Comparison of ENCODE assay signal across 2 cellular contexts in the genomic region with DNA sequence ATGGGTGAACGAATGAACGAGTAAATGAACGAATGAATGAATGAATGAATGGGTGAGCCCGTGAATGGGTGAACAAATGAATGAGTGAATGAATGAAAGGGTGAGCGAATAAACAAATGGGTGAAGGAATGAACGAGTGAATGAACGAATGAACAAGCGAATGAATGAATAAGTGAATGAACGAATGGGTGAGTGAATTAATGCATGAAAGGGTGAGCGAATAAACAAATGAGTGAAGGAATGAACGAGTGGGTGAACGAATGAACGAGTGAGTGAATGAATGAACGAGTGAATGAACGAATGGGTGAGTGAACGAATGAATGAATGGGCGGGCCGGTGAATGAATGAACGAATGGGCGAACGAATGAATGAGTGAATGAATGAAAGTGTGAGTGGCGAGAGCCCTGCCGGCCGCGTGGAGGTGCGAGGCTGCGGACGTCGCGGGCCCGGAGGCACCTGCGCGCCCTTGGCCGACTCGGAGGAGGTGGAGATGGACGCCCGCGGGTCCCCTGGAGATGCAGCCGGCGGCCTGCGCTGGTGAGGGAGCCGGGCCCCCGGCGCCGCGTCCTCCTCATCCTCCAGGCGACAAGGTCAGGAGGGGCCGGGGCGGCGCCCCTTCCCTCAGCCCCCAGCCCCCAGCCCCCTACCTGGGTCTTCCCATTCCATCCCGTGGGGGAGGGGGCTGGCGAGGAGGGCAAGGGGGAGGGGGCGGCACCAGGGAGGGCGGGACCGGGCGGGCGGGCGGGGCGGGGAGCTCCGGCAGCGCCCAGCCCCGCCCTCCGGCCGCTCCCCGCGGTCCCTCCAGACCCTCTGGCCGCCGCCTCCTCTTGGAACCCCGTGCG.
TF ChIP-seq lines count a peak whose summit lies in the region.

No MANE protein-coding gene starts in this region.

TF ChIP-seq in HEK293, 187 proteins besides CTCF, POLR2A, EP300 and RAD21 (continued from another document and continues in another):
- TF ChIP-seq, protein P1, sequence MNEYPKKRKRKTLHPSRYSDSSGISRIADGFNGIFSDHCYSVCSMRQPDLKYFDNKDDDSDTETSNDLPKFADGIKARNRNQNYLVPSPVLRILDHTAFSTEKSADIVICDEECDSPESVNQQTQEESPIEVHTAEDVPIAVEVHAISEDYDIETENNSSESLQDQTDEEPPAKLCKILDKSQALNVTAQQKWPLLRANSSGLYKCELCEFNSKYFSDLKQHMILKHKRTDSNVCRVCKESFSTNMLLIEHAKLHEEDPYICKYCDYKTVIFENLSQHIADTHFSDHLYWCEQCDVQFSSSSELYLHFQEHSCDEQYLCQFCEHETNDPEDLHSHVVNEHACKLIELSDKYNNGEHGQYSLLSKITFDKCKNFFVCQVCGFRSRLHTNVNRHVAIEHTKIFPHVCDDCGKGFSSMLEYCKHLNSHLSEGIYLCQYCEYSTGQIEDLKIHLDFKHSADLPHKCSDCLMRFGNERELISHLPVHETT (tag by site-specific recombination; IDR thresholded peaks at IDR 0.05) = 0 out of 2 replicates have a peak, but pooled peaks have one; percentile 60
- TF ChIP-seq, protein P2, sequence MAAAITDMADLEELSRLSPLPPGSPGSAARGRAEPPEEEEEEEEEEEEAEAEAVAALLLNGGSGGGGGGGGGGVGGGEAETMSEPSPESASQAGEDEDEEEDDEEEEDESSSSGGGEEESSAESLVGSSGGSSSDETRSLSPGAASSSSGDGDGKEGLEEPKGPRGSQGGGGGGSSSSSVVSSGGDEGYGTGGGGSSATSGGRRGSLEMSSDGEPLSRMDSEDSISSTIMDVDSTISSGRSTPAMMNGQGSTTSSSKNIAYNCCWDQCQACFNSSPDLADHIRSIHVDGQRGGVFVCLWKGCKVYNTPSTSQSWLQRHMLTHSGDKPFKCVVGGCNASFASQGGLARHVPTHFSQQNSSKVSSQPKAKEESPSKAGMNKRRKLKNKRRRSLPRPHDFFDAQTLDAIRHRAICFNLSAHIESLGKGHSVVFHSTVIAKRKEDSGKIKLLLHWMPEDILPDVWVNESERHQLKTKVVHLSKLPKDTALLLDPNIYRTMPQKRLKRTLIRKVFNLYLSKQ (tag by site-specific recombination; IDR thresholded peaks at IDR 0.05; ENCODE audit: borderline replicate concordance) = no peak
- TF ChIP-seq ZNF133 (tag by site-specific recombination; IDR thresholded peaks at IDR 0.05) (no peak), ZNF785 (tag by site-specific recombination; IDR thresholded peaks at IDR 0.05) (0 out of 2 replicates have a peak, but pooled peaks have one; percentile 33), HOXA7 (CRISPR knock-in tag; IDR thresholded peaks at IDR 0.05; ENCODE audit: borderline replicate concordance) (no peak), ZNF140 (tag by site-specific recombination; IDR thresholded peaks at IDR 0.05) (no peak), ZNF76 (tag by site-specific recombination; IDR thresholded peaks at IDR 0.05; ENCODE audit: borderline replicate concordance, low read depth) (no peak), ZNF335 (tag by site-specific recombination; conservative IDR thresholded peaks at IDR 0.05) (no peak), FEZF1 (tag by site-specific recombination; IDR thresholded peaks at IDR 0.05) (no peak), ZFP37 (tag by site-specific recombination; IDR thresholded peaks at IDR 0.05) (no peak), ZBTB7A (tag by site-specific recombination; IDR thresholded peaks at IDR 0.05; ENCODE audit: low read depth) (0 out of 2 replicates have a peak, but pooled peaks have one; percentile 58), ZNF843 (tag by site-specific recombination; IDR thresholded peaks at IDR 0.05) (peak; percentile 24; the same call in 1 of the 2 replicates), ZNF112 (tag by site-specific recombination; IDR thresholded peaks at IDR 0.05) (no peak), BCL11A (tag by site-specific recombination; IDR thresholded peaks at IDR 0.05; ENCODE audit: low read depth) (no peak), OVOL3 (tag by site-specific recombination; IDR thresholded peaks at IDR 0.05) (no peak), KLF10 (tag by site-specific recombination; IDR thresholded peaks at IDR 0.05) (no peak), ZNF596 (tag by site-specific recombination; IDR thresholded peaks at IDR 0.05) (no peak), ZFP69B (tag by site-specific recombination; IDR thresholded peaks at IDR 0.05) (0 out of 2 replicates have a peak, but pooled peaks have one; percentile 28), ZXDB (tag by site-specific recombination; IDR thresholded peaks at IDR 0.05) (peak; percentile 48), ZNF292 (tag by site-specific recombination; IDR thresholded peaks at IDR 0.05; ENCODE audit: borderline replicate concordance, low read depth) (no peak), ZNF311 (tag by site-specific recombination; IDR thresholded peaks at IDR 0.05; ENCODE audit: borderline replicate concordance) (no peak), ZNF416 (tag by site-specific recombination; IDR thresholded peaks at IDR 0.05) (no peak), ZNF426 (tag by site-specific recombination; IDR thresholded peaks at IDR 0.05) (no peak)
- TF ChIP-seq, protein P3, sequence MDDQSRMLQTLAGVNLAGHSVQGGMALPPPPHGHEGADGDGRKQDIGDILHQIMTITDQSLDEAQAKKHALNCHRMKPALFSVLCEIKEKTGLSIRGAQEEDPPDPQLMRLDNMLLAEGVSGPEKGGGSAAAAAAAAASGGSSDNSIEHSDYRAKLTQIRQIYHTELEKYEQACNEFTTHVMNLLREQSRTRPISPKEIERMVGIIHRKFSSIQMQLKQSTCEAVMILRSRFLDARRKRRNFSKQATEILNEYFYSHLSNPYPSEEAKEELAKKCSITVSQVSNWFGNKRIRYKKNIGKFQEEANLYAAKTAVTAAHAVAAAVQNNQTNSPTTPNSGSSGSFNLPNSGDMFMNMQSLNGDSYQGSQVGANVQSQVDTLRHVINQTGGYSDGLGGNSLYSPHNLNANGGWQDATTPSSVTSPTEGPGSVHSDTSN (CRISPR knock-in tag; IDR thresholded peaks at IDR 0.05) = no peak
- TF ChIP-seq, protein P4, sequence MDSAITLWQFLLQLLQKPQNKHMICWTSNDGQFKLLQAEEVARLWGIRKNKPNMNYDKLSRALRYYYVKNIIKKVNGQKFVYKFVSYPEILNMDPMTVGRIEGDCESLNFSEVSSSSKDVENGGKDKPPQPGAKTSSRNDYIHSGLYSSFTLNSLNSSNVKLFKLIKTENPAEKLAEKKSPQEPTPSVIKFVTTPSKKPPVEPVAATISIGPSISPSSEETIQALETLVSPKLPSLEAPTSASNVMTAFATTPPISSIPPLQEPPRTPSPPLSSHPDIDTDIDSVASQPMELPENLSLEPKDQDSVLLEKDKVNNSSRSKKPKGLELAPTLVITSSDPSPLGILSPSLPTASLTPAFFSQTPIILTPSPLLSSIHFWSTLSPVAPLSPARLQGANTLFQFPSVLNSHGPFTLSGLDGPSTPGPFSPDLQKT (IDR thresholded peaks at IDR 0.05; ENCODE audit: borderline replicate concordance, low read depth, low read length) = no peak
- TF ChIP-seq, protein P5, sequence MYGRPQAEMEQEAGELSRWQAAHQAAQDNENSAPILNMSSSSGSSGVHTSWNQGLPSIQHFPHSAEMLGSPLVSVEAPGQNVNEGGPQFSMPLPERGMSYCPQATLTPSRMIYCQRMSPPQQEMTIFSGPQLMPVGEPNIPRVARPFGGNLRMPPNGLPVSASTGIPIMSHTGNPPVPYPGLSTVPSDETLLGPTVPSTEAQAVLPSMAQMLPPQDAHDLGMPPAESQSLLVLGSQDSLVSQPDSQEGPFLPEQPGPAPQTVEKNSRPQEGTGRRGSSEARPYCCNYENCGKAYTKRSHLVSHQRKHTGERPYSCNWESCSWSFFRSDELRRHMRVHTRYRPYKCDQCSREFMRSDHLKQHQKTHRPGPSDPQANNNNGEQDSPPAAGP (tag by site-specific recombination; IDR thresholded peaks at IDR 0.05) = peak; percentile 55; the same call in 1 of the 2 replicates

TF ChIP-seq in K562, 482 proteins besides CTCF, POLR2A, EP300 and RAD21 (continued from another document and continues in another):
- TF ChIP-seq, protein P6, sequence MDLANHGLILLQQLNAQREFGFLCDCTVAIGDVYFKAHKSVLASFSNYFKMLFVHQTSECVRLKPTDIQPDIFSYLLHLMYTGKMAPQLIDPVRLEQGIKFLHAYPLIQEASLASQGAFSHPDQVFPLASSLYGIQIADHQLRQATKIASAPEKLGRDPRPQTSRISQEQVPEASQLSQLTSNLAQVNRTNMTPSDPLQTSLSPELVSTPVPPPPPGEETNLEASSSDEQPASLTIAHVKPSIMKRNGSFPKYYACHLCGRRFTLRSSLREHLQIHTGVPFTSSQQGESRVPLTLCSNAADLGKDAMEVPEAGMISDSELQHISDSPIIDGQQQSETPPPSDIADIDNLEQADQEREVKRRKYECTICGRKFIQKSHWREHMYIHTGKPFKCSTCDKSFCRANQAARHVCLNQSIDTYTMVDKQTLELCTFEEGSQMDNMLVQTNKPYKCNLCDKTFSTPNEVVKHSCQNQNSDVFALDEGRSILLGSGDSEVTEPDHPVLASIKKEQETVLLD (IDR thresholded peaks at IDR 0.05) = peak; percentile 46; the same call in 1 of the 2 replicates
- no peak for TF ChIP-seq NCOA4 (IDR thresholded peaks at IDR 0.05; ENCODE audit: partially characterized antibody)
- no peak for TF ChIP-seq ZBTB1 (CRISPR knock-in tag; IDR thresholded peaks at IDR 0.05; ENCODE audit: borderline replicate concordance, low read depth)
- TF ChIP-seq CAMTA2 (CRISPR knock-in tag; conservative IDR thresholded peaks at IDR 0.05) = no peak
- TF ChIP-seq CBX3 (IDR thresholded peaks at IDR 0.05; ENCODE audit: borderline replicate concordance in 1 of 2, low read length in 2 of 2) = no peak
- TF ChIP-seq MECOM (CRISPR knock-in tag; IDR thresholded peaks at IDR 0.05) = no peak
- peak; percentile 83 for TF ChIP-seq ARHGAP35 (IDR thresholded peaks at IDR 0.05; ENCODE audit: partially characterized antibody)
- TF ChIP-seq, protein P7, sequence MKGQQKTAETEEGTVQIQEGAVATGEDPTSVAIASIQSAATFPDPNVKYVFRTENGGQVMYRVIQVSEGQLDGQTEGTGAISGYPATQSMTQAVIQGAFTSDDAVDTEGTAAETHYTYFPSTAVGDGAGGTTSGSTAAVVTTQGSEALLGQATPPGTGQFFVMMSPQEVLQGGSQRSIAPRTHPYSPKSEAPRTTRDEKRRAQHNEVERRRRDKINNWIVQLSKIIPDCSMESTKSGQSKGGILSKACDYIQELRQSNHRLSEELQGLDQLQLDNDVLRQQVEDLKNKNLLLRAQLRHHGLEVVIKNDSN (CRISPR knock-in tag; IDR thresholded peaks at IDR 0.05) = no peak
- no peak for TF ChIP-seq CCNT2 (IDR thresholded peaks at IDR 0.05; ENCODE audit: borderline replicate concordance, extremely low read depth, insufficient read length, low read depth, low read length)
- TF ChIP-seq, protein P8, sequence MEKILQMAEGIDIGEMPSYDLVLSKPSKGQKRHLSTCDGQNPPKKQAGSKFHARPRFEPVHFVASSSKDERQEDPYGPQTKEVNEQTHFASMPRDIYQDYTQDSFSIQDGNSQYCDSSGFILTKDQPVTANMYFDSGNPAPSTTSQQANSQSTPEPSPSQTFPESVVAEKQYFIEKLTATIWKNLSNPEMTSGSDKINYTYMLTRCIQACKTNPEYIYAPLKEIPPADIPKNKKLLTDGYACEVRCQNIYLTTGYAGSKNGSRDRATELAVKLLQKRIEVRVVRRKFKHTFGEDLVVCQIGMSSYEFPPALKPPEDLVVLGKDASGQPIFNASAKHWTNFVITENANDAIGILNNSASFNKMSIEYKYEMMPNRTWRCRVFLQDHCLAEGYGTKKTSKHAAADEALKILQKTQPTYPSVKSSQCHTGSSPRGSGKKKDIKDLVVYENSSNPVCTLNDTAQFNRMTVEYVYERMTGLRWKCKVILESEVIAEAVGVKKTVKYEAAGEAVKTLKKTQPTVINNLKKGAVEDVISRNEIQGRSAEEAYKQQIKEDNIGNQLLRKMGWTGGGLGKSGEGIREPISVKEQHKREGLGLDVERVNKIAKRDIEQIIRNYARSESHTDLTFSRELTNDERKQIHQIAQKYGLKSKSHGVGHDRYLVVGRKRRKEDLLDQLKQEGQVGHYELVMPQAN (IDR thresholded peaks at IDR 0.05; ENCODE audit: borderline replicate concordance) = peak; percentile 47; the same call in 1 of the 2 replicates
- TF ChIP-seq ZNF778 (CRISPR knock-in tag; IDR thresholded peaks at IDR 0.05) = no peak
- TF ChIP-seq ZNF696 (CRISPR knock-in tag; conservative IDR thresholded peaks at IDR 0.05) = no peak
- no peak for TF ChIP-seq GTF2F1 (IDR thresholded peaks at IDR 0.05; ENCODE audit: low read depth, low read length)
- TF ChIP-seq EP400 (IDR thresholded peaks at IDR 0.05) = no peak
- no peak for TF ChIP-seq DACH1 (IDR thresholded peaks at IDR 0.05; ENCODE audit: partially characterized antibody)
- TF ChIP-seq HSF4 (CRISPR knock-in tag; IDR thresholded peaks at IDR 0.05; ENCODE audit: borderline replicate concordance) = no peak
- TF ChIP-seq, protein P9, sequence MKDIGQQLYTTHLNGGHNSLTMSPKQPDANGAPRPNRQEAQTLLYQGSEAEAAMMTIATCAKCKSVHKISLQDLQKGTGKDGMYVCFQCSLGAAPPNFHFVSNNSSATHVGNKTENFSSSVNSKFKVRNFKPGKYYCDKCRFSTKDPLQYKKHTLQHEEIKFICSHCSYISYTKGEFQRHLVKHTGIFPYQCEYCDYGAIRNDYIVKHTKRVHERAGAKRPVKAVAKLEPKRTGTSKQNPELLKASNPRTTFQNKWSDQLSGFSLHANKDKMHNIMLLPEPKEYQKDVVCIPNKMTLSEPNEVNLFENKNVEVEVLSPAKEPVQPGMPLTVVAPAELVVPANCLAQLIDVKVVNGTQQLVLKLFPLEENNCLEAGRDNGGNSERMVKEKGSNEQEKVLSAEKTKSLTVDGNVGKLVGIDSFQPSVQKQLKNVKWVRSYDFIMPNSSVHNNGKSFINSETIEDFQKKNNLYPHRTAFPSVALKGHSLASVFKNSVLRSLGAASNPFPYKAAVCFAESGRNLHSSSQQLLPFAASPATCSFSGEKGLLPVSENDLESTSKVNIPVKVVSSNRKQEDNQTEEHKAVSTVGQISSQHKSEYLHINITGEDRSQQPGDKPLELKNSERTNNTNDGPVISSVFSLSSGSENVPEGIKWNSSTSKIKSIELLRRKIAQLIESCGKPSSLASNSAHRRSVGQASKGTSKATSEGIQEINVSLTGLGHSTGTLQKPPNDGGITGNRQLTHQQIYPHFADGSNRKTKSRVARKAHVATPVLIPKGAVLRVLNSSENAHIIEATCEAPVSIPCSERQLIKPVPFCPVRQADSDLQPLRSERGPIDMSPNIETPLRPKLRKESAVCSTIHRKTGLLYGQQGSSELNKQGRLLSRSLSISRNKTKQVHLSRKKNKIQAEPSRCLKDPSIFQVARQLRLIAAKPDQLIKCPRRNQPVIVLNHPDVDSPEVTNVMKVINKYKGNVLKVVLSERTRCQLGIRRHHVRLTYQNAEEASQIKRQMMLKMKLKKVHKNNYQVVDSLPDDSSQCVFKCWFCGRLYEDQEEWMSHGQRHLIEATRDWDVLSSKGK (CRISPR knock-in tag; IDR thresholded peaks at IDR 0.05) = no peak
- TF ChIP-seq, protein P10, sequence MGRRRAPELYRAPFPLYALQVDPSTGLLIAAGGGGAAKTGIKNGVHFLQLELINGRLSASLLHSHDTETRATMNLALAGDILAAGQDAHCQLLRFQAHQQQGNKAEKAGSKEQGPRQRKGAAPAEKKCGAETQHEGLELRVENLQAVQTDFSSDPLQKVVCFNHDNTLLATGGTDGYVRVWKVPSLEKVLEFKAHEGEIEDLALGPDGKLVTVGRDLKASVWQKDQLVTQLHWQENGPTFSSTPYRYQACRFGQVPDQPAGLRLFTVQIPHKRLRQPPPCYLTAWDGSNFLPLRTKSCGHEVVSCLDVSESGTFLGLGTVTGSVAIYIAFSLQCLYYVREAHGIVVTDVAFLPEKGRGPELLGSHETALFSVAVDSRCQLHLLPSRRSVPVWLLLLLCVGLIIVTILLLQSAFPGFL (CRISPR knock-in tag; IDR thresholded peaks at IDR 0.05) = no peak
